In the genomic region with DNA sequence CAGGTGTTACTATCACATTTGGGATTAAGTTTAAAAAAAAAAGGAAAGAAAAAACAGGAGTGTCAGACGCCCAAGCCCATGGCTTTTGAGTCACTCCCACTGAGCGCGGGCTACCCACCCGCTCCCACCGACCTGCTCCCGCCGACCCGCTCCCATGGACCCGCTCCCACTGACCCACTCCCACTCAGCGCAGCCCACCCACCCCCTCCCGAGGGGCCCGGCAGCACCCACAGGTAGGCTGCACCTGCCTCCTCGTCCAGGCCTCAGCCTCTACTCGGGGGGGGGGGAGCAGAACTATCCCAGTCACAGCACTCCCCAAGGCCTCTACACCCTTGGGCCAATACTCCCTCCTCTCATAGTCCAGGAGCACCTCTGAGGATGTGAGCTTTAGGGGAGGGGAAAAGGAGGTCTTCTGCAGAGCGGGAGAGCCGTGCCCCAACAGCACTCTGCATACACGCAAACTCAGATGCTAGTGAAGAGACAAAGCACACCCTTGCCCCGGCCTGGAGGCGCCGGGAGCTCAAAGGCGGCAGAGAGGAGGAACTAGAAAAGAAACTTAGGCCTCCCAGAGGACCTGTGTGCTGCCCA, we compare ENCODE assay signal across 10 cellular contexts. TPM values are rescaled to one million over a fixed set of nuclear protein-coding genes. Genes with fewer than 3 reads are reported as not detected.
DNase-seq lines count a peak whose midpoint lies in the region; ATAC-seq, FAIRE-seq and TF ChIP-seq lines count a peak whose summit lies in the region.
"Had no signal": no experiment of that assay in that cellular context is flagged by ENCODE, and none has a peak within 500 bp of the region (broad histone marks: within the 10 kb centered on the region; RNA-seq: fewer than 3 reads in every experiment).

No MANE protein-coding gene starts in this region.

- H3K27me3 ChIP-seq in H7 (ENCODE audit: control insufficient read depth, insufficient read depth, low read length) (peaks cover 5% of the 10 kb centered on the region), SU-DHL-6 (ENCODE audit: low read length) (no peaks in the 10 kb centered on the region), gastroesophageal sphincter (no peaks in the 10 kb centered on the region), small intestine (ENCODE audit: control insufficient read depth in 2 of 2, insufficient read depth in 2 of 2, low read length in 2 of 2) (no peaks in the 10 kb centered on the region)

- no peaks in the 10 kb centered on the region; the same call in 1 of the 2 replicates for H4K20me1 ChIP-seq in SU-DHL-6 (ENCODE audit: low read depth, low read length)

- no peaks in the 10 kb centered on the region for H3K9me3 ChIP-seq in SU-DHL-6 (ENCODE audit: insufficient read depth, low read length)
- H3K9me3 ChIP-seq in gastroesophageal sphincter = no peaks in the 10 kb centered on the region
- H3K9me3 ChIP-seq in small intestine (ENCODE audit: control insufficient read depth, low read depth) = no peaks in the 10 kb centered on the region

- H3K36me3 ChIP-seq in H7 (replicated peaks; ENCODE audit: control insufficient read depth, insufficient read depth, low read length) (no peaks in the 10 kb centered on the region; the same call in 1 of the 2 replicates), SU-DHL-6 (ENCODE audit: low read length) (no peaks in the 10 kb centered on the region), gastroesophageal sphincter (peaks cover 0 to 8% of the 10 kb centered on the region in 2 donors), small intestine (ENCODE audit: control insufficient read depth in 2 of 2, insufficient read depth in 2 of 2, low read length in 2 of 2) (no peaks in the 10 kb centered on the region)

- H3K4me1 ChIP-seq in gastroesophageal sphincter = peaks cover 0 to 85% (median 41%) of the 10 kb centered on the region in 3 donors
- peaks cover 0 to 19% of the 10 kb centered on the region in 2 donors for H3K4me1 ChIP-seq in small intestine (ENCODE audit: control insufficient read depth in 2 of 2, insufficient read depth in 1 of 2, low read depth in 1 of 2, low read length in 1 of 2)

- FAIRE-seq in small intestine (lab: Jason Lieb, UNC) = no peak

- H3K9ac ChIP-seq in SU-DHL-6 (ENCODE audit: low read length) = peak overlapping the region; percentile 66

- TF ChIP-seq POLR2A in gastroesophageal sphincter (IDR thresholded peaks at IDR 0.05) = no peak

- H3K27ac ChIP-seq in SU-DHL-6 (ENCODE audit: low read depth, low read length) (peak overlapping the region; percentile 35), gastroesophageal sphincter (peak overlapping the region in 3 of 4 donors; percentile 57 to 89 (median 80)), small intestine (ENCODE audit: low read depth in 1 of 2, low read length in 1 of 2) (peak overlapping the region; percentile 74 to 90)

- DNase-seq in H7 = peak; percentile 71
- no peak for DNase-seq in small intestine
- DNase-seq in stimulated activated CD4-positive, alpha-beta T cell treated with anti-CD3 and anti-CD28 coated beads, Interleukin-2, amount 100 ng/mL, for 24 hours = no peak
- DNase-seq: NCI-H1092 had no signal

- H2AFZ ChIP-seq in SU-DHL-6 (ENCODE audit: low read depth, low read length, severe bottlenecking) = no peak overlapping the region

- TF ChIP-seq CTCF in SU-DHL-6 (IDR thresholded peaks at IDR 0.05; ENCODE audit: insufficient read depth, low read length, poor library complexity, severe bottlenecking) (no peak), gastroesophageal sphincter (IDR thresholded peaks at IDR 0.05) (no peak)

- no peak for ATAC-seq in gastroesophageal sphincter
- no peak for ATAC-seq in GM18868 (IDR thresholded peaks at IDR 0.05; ENCODE audit: unreplicated experiment)
- no peak for ATAC-seq in GM18873 (IDR thresholded peaks at IDR 0.05; ENCODE audit: low FRiP score, unreplicated experiment)
- no peak for ATAC-seq in HG03354 (IDR thresholded peaks at IDR 0.05; ENCODE audit: poor library complexity, severe bottlenecking, unreplicated experiment)

- H3K9me2 ChIP-seq in SU-DHL-6 (replicated peaks; ENCODE audit: insufficient read depth, low read length) = no peaks in the 10 kb centered on the region

- TF ChIP-seq EP300 in gastroesophageal sphincter (IDR thresholded peaks at IDR 0.05) = no peak

- peaks cover 74% of the 10 kb centered on the region for H3K79me2 ChIP-seq in SU-DHL-6 (ENCODE audit: insufficient read depth, low read length)

- peak overlapping the region; percentile 77 for H3K4me2 ChIP-seq in SU-DHL-6 (ENCODE audit: low read depth, low read length, poor library complexity, severe bottlenecking)

- H3F3A ChIP-seq in SU-DHL-6 (ENCODE audit: insufficient read depth) = no peaks in the 10 kb centered on the region

- H3K4me3 ChIP-seq in H7 (ENCODE audit: insufficient read depth, low read depth, low read length) (no peak overlapping the region), SU-DHL-6 (ENCODE audit: insufficient read depth, low read length, poor library complexity, severe bottlenecking) (peak overlapping the region; percentile 56), gastroesophageal sphincter (peak overlapping the region in 1 of 2 donors; percentile 19), small intestine (ENCODE audit: low read depth in 1 of 2, low read length in 2 of 2) (peak overlapping the region in 1 of 2 donors; percentile 81)

- WGBS in gastroesophageal sphincter (ENCODE audit: low coverage in 1 of 2), 2 donors = 75 to 80% methylated on average over 1 to 6 of the region's 21 CpGs
- 23 to 72% (median 25%) methylated on average over 16 to 21 of the region's 21 CpGs for WGBS in small intestine, 3 donors

RNA-seq across cellular contexts. Expression of a gene that starts 2.9 kb away (rescaled TPM):
- 131 and 148 TPM in 2 replicates for total RNA-seq in H7 (2014; rRNA removed; shearing (Covaris generic))
- 10 to 100 TPM; 42.6 to 87.6 (median 52.9) TPM for total RNA-seq in gastroesophageal sphincter
- 10 to 100 TPM; 46.3 to 90.1 (median 55.7) TPM for polyA plus RNA-seq in small intestine

RNA-seq across cellular contexts. Expression of a gene that starts 40.8 kb away (rescaled TPM):
- total RNA-seq in H7 (2014; rRNA removed; shearing (Covaris generic)) = 2.5 and 3.7 TPM in 2 replicates
- total RNA-seq in gastroesophageal sphincter = under 1 TPM in 1 of 4 donors, not detected in 3; 0.08 TPM
- under 1 TPM in 2 of 3 donors, not detected in 1; 0.22 to 0.75 TPM for polyA plus RNA-seq in small intestine
- total RNA-seq: kidney epithelial cell had no signal
